Comparison of ENCODE assay signal across 13 cellular contexts in genomic region chr5:92559743-92560142, GRCh38.
A peak's percentile ranks its signal among the peaks of the same experiment; 100 is the strongest.
DNase-seq lines count a peak whose midpoint lies in the region; FAIRE-seq and TF ChIP-seq lines count a peak whose summit lies in the region.
"Had no signal": no experiment of that assay in that cellular context is flagged by ENCODE, and none has a peak within 500 bp of the region (broad histone marks: within the 10 kb centered on the region; RNA-seq: fewer than 3 reads in every experiment).

No MANE protein-coding gene starts in this region.

- H3K4me3 Mint-ChIP-seq in activated naive CD8-positive, alpha-beta T cell treated with anti-CD3 and anti-CD28 coated beads for 36 hours = no peak overlapping the region
- H3K4me3 Mint-ChIP-seq: mesothelial cell of epicardium had no signal

- H3K36me3 ChIP-seq in transverse colon = no peaks in the 10 kb centered on the region
- H3K36me3 ChIP-seq: heart left ventricle, upper lobe of left lung, WERI-Rb-1 had no signal

- intact Hi-C loops in transverse colon (cut with DNase I; ENCODE audit: low total_unique reads) = no loop called here

- H3K36me3 Mint-ChIP-seq in activated naive CD8-positive, alpha-beta T cell treated with anti-CD3 and anti-CD28 coated beads for 36 hours = no peaks in the 10 kb centered on the region
- H3K36me3 Mint-ChIP-seq: mesothelial cell of epicardium had no signal

- no peaks in the 10 kb centered on the region for H3K27me3 Mint-ChIP-seq in activated naive CD8-positive, alpha-beta T cell treated with anti-CD3 and anti-CD28 coated beads for 36 hours

- no peak for TF ChIP-seq POLR2A in transverse colon (IDR thresholded peaks at IDR 0.05)

- no peak overlapping the region for H3K4me3 ChIP-seq in epithelial cell of esophagus (ENCODE audit: low read length)
- H3K4me3 ChIP-seq in transverse colon = no peak overlapping the region
- H3K4me3 ChIP-seq: heart left ventricle, K562, upper lobe of left lung had no signal

- no peaks in the 10 kb centered on the region for H3K27me3 ChIP-seq in transverse colon
- H3K27me3 ChIP-seq: heart left ventricle, upper lobe of left lung had no signal

- no peak overlapping the region for H3K27ac ChIP-seq in transverse colon
- H3K27ac ChIP-seq: heart left ventricle, upper lobe of left lung, WERI-Rb-1 had no signal

- in situ Hi-C loops in G401 (cut with HindIII; ENCODE audit: low sequenced_read_pairs) (no loop called here), transverse colon (cut with MboI; ENCODE audit: low pct_ligation_motif_present in 1 of 4, low pct_unique_long_range_greater_than_20kb in 1 of 4, low sequenced_read_pairs in 3 of 4) (no loop called here)

- H3K9me3 Mint-ChIP-seq in activated naive CD8-positive, alpha-beta T cell treated with anti-CD3 and anti-CD28 coated beads for 36 hours = no peaks in the 10 kb centered on the region

- H3K4me1 ChIP-seq in transverse colon = no peaks in the 10 kb centered on the region
- H3K4me1 ChIP-seq: heart left ventricle, upper lobe of left lung had no signal

- no peak for FAIRE-seq in HTR-8/SVneo (lab: Jason Lieb, UNC)
- FAIRE-seq: colon, K562 had no signal

- TF ChIP-seq EP300 in transverse colon (IDR thresholded peaks at IDR 0.05; ENCODE audit: low read depth) = no peak

- TF ChIP-seq CTCF in epithelial cell of esophagus (IDR thresholded peaks at IDR 0.05; ENCODE audit: insufficient read depth, low read depth, low read length, missing control alignments) = peak; percentile 42
- no peak for TF ChIP-seq CTCF in transverse colon (IDR thresholded peaks at IDR 0.05)

- H3K4me1 Mint-ChIP-seq in activated naive CD8-positive, alpha-beta T cell treated with anti-CD3 and anti-CD28 coated beads for 36 hours = no peaks in the 10 kb centered on the region

- WGBS in transverse colon (ENCODE audit: low coverage in 1 of 2), 2 donors = 15 to 34% methylated on average over 2 to 3 of the region's 3 CpGs

- no peak overlapping the region for H3K27ac Mint-ChIP-seq in activated naive CD8-positive, alpha-beta T cell treated with anti-CD3 and anti-CD28 coated beads for 36 hours
- H3K27ac Mint-ChIP-seq: mesothelial cell of epicardium had no signal

- no peaks in the 10 kb centered on the region for H3K9me3 ChIP-seq in transverse colon
- H3K9me3 ChIP-seq: heart left ventricle, upper lobe of left lung had no signal

- DNase-seq in G401 (ENCODE audit: low spot score) (peak; percentile 64), NCI-H446 treated with DMSO at 0.1 percent for 48 hours (lab: John Stamatoyannopoulos, UW) (peak; percentile 9), epithelial cell of esophagus (ENCODE audit: low read depth) (peak; percentile 18), pons (ENCODE audit: low spot score) (peak; percentile 2), transverse colon (no peak), HTR-8/SVneo (ENCODE audit: insufficient read length, low spot score) (no peak)
- no peak for DNase-seq in activated naive CD8-positive, alpha-beta T cell treated with anti-CD3 and anti-CD28 coated beads for 36 hours
- DNase-seq: heart left ventricle, upper lobe of left lung, WERI-Rb-1 had no signal

Comparison
In these comparisons a context has a peak if more than half of its experiments do, and no peak if none do; other contexts are left out.
1. DNase-seq: peak in G401 (single experiment), NCI-H446 treated with DMSO at 0.1 percent for 48 hours (single experiment), epithelial cell of esophagus (single experiment) and pons (single experiment); none in transverse colon (single experiment), HTR-8/SVneo (single experiment) and activated naive CD8-positive, alpha-beta T cell treated with anti-CD3 and anti-CD28 coated beads for 36 hours (single experiment).